In the genomic region with DNA sequence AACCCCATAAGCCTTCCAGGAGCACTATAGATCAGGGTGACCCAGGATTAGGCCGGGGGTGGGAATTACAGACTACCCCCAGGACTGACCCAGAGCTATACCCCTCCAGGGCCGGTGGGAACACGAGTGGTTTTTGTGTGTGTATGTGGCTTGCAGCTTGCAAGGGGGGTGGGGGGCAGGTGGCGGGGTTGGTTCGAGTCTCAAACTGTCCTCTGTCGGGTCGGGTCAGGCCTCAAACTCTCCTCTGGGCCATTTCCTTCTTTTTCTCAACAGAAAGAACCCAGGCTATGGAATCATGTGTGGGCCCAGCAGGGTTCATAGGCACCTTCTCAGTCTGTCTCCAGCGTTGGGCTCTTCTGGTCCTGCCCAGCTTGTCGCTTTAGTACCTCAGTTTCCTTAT, we compare ENCODE assay signal across 17 cellular contexts. TPM values are rescaled to one million over a fixed set of nuclear protein-coding genes. Genes with fewer than 3 reads are reported as not detected.
DNase-seq lines count a peak whose midpoint lies in the region; ATAC-seq and TF ChIP-seq lines count a peak whose summit lies in the region.
"Had no signal": no experiment of that assay in that cellular context is flagged by ENCODE, and none has a peak within 500 bp of the region (broad histone marks: within the 10 kb centered on the region; RNA-seq: fewer than 3 reads in every experiment).

No MANE protein-coding gene starts in this region.

- H3K4me1 Mint-ChIP-seq in activated CD4-positive, alpha-beta T cell treated with anti-CD3 and anti-CD28 coated beads for 36 hours, result peaks cover 89% of the 10 kb centered on the region
- peaks cover 43% of the 10 kb centered on the region for H3K4me1 Mint-ChIP-seq in endothelial cell (ENCODE audit: unreplicated experiment)
- peaks cover 98% of the 10 kb centered on the region for H3K4me1 Mint-ChIP-seq in stimulated activated effector memory CD8-positive, alpha-beta T cell treated with anti-CD3 and anti-CD28 coated beads, Interleukin-12 subunit alpha, Interleukin-12 subunit beta, amount 100 ng/mL, for 72 hours

- WGBS in right cardiac atrium, result 97% methylated on average over 9 of the region's 9 CpGs

- H3K9me3 ChIP-seq in right cardiac atrium (ENCODE audit: control insufficient read depth, low read length), result no peaks in the 10 kb centered on the region
- no peaks in the 10 kb centered on the region for H3K9me3 ChIP-seq in right atrium auricular region
- H3K9me3 ChIP-seq in lower lobe of right lung, result no peaks in the 10 kb centered on the region

- no peak for ATAC-seq in activated CD4-positive, alpha-beta T cell treated with anti-CD3 and anti-CD28 coated beads for 36 hours
- no peak for ATAC-seq in right cardiac atrium
- no peak for ATAC-seq in stimulated activated effector memory CD8-positive, alpha-beta T cell treated with anti-CD3 and anti-CD28 coated beads, Interleukin-12 subunit alpha, Interleukin-12 subunit beta, amount 100 ng/mL, for 72 hours
- no peak for ATAC-seq in lower lobe of right lung

- H3K27ac ChIP-seq in right cardiac atrium (ENCODE audit: low read length) (no peak overlapping the region), right atrium auricular region (no peak overlapping the region), lower lobe of right lung (no peak overlapping the region)
- H3K27ac ChIP-seq: 22Rv1 had no signal

- H3K4me3 ChIP-seq in right cardiac atrium (ENCODE audit: low read length), result no peak overlapping the region
- no peak overlapping the region for H3K4me3 ChIP-seq in right atrium auricular region
- no peak overlapping the region for H3K4me3 ChIP-seq in lower lobe of right lung

- no peak overlapping the region for H3K4me3 Mint-ChIP-seq in activated CD4-positive, alpha-beta T cell treated with anti-CD3 and anti-CD28 coated beads for 36 hours
- no peak overlapping the region for H3K4me3 Mint-ChIP-seq in endothelial cell (ENCODE audit: unreplicated experiment)
- peak overlapping the region; percentile 47 for H3K4me3 Mint-ChIP-seq in stimulated activated effector memory CD8-positive, alpha-beta T cell treated with anti-CD3 and anti-CD28 coated beads, Interleukin-12 subunit alpha, Interleukin-12 subunit beta, amount 100 ng/mL, for 72 hours

- no peak for TF ChIP-seq CTCF in right atrium auricular region (IDR thresholded peaks at IDR 0.05)
- no peak for TF ChIP-seq CTCF in endothelial cell (IDR thresholded peaks at IDR 0.05; ENCODE audit: unreplicated experiment)
- no peak for TF ChIP-seq CTCF in lower lobe of right lung (IDR thresholded peaks at IDR 0.05)

- H3K36me3 Mint-ChIP-seq in activated CD4-positive, alpha-beta T cell treated with anti-CD3 and anti-CD28 coated beads for 36 hours (ENCODE audit: low read depth), result peaks cover 23% of the 10 kb centered on the region
- H3K36me3 Mint-ChIP-seq in endothelial cell (ENCODE audit: low read depth, unreplicated experiment), result peaks cover 9% of the 10 kb centered on the region
- peaks cover 5% of the 10 kb centered on the region for H3K36me3 Mint-ChIP-seq in stimulated activated effector memory CD8-positive, alpha-beta T cell treated with anti-CD3 and anti-CD28 coated beads, Interleukin-12 subunit alpha, Interleukin-12 subunit beta, amount 100 ng/mL, for 72 hours

- H3K9me3 Mint-ChIP-seq in activated CD4-positive, alpha-beta T cell treated with anti-CD3 and anti-CD28 coated beads for 36 hours (ENCODE audit: low read depth), result peaks cover 3% of the 10 kb centered on the region
- no peaks in the 10 kb centered on the region for H3K9me3 Mint-ChIP-seq in endothelial cell (ENCODE audit: unreplicated experiment)
- no peaks in the 10 kb centered on the region for H3K9me3 Mint-ChIP-seq in stimulated activated effector memory CD8-positive, alpha-beta T cell treated with anti-CD3 and anti-CD28 coated beads, Interleukin-12 subunit alpha, Interleukin-12 subunit beta, amount 100 ng/mL, for 72 hours
- H3K9me3 Mint-ChIP-seq: CD8-positive, alpha-beta memory T cell had no signal

- H3K27me3 Mint-ChIP-seq in activated CD4-positive, alpha-beta T cell treated with anti-CD3 and anti-CD28 coated beads for 36 hours, result no peaks in the 10 kb centered on the region
- H3K27me3 Mint-ChIP-seq in endothelial cell (ENCODE audit: unreplicated experiment), result peaks cover 12% of the 10 kb centered on the region
- H3K27me3 Mint-ChIP-seq: CD8-positive, alpha-beta memory T cell had no signal

- POLR2A ChIA-PET in activated CD4-positive, alpha-beta T cell treated with anti-CD3 and anti-CD28 coated beads for 36 hours (lab: Charles Lee), result no interaction called here

- DNase-seq in activated CD4-positive, alpha-beta T cell treated with anti-CD3 and anti-CD28 coated beads for 36 hours, result no peak
- no peak for DNase-seq in activated CD4-positive, alpha-beta T cell treated with anti-CD3 and anti-CD28 coated beads for 4 hours
- DNase-seq in right cardiac atrium, result peak in 2 of 3 donors; percentile 6 to 51
- no peak for DNase-seq in right atrium auricular region (ENCODE audit: low spot score)
- no peak for DNase-seq in endothelial cell (ENCODE audit: low spot score)
- no peak for DNase-seq in stimulated activated effector memory CD8-positive, alpha-beta T cell treated with anti-CD3 and anti-CD28 coated beads, Interleukin-12 subunit alpha, Interleukin-12 subunit beta, amount 100 ng/mL, for 72 hours (ENCODE audit: low spot score in 2 of 2)
- DNase-seq in dermis blood vessel endothelial cell, result no peak
- DNase-seq in lower lobe of right lung, result no peak
- DNase-seq: CD8-positive, alpha-beta memory T cell; DMS79 treated with DMSO at 0.1 percent for 48 hours; HCEC 1CT; NCI-H187 treated with DMSO at 0.1 percent for 48 hours; NCI-H2171; NCI-H446 treated with DMSO at 0.1 percent for 48 hours; NK-92 treated with Interleukin-12 subunit alpha and Interleukin-12 subunit beta, amount 100 ng/mL, for 24 hours; OCI-M1 had no signal

- H3K4me1 ChIP-seq in right cardiac atrium (ENCODE audit: control insufficient read depth, insufficient read depth, low read length) (peaks cover 17% of the 10 kb centered on the region), right atrium auricular region (peaks cover 0 to 43% of the 10 kb centered on the region in 2 donors), lower lobe of right lung (peaks cover 41% of the 10 kb centered on the region)

- CTCF ChIA-PET in activated CD4-positive, alpha-beta T cell treated with anti-CD3 and anti-CD28 coated beads for 36 hours (lab: Charles Lee), result interaction anchor here (0.5 to 1.8 kb wide), 2 partner anchors 60 to 61 kb away, joined by 3 to 10 read pairs; no protein-coding TSS in a partner anchor

- peak overlapping the region; percentile 42 for H3K27ac Mint-ChIP-seq in activated CD4-positive, alpha-beta T cell treated with anti-CD3 and anti-CD28 coated beads for 36 hours
- H3K27ac Mint-ChIP-seq in endothelial cell (ENCODE audit: unreplicated experiment), result peak overlapping the region; percentile 72
- peak overlapping the region; percentile 70 for H3K27ac Mint-ChIP-seq in stimulated activated effector memory CD8-positive, alpha-beta T cell treated with anti-CD3 and anti-CD28 coated beads, Interleukin-12 subunit alpha, Interleukin-12 subunit beta, amount 100 ng/mL, for 72 hours

- H3K36me3 ChIP-seq in right atrium auricular region, result no peaks in the 10 kb centered on the region
- H3K36me3 ChIP-seq in lower lobe of right lung, result no peaks in the 10 kb centered on the region

- intact Hi-C loops in activated CD4-positive, alpha-beta T cell treated with anti-CD3 and anti-CD28 coated beads for 36 hours (cut with DNase I, micrococcal nuclease), result no loop called here
- intact Hi-C loops in right cardiac atrium (cut with DNase I) (loop anchor here in 2 of 4 donors (10.0 kb wide), 1 partner anchor 54 kb away; a partner anchor contains a TSS), lower lobe of right lung (cut with DNase I) (no loop called here)

- H3K27me3 ChIP-seq in right cardiac atrium (ENCODE audit: control insufficient read depth, insufficient read depth), result no peaks in the 10 kb centered on the region
- no peaks in the 10 kb centered on the region for H3K27me3 ChIP-seq in right atrium auricular region
- no peaks in the 10 kb centered on the region for H3K27me3 ChIP-seq in lower lobe of right lung (ENCODE audit: low read depth)

RNA-seq across cellular contexts. Expression of a gene that starts 58.4 kb away (rescaled TPM):
- total RNA-seq in activated CD4-positive, alpha-beta T cell treated with anti-CD3 and anti-CD28 coated beads for 36 hours, result 10 to 100 TPM; 45.5 to 58.0 TPM
- total RNA-seq in right cardiac atrium (10 to 100 TPM; 35.4 to 48.0 (median 36.6) TPM), right atrium auricular region (10 to 100 TPM; 27.0 to 41.3 TPM), endothelial cell (ENCODE audit: unreplicated experiment) (92.6 TPM), dermis blood vessel endothelial cell (186 and 288 TPM in 2 replicates), lower lobe of right lung (57.2 TPM)
- polyA plus RNA-seq in right cardiac atrium, result 18.3 TPM

Comparison
In these comparisons a context has a peak if more than half of its experiments do, and no peak if none do; other contexts are left out.
1. DNase-seq: peak in right cardiac atrium (2 of 3); none in activated CD4-positive, alpha-beta T cell treated with anti-CD3 and anti-CD28 coated beads for 36 hours (single experiment), activated CD4-positive, alpha-beta T cell treated with anti-CD3 and anti-CD28 coated beads for 4 hours (0 of 2), right atrium auricular region (single experiment), endothelial cell (single experiment), stimulated activated effector memory CD8-positive, alpha-beta T cell treated with anti-CD3 and anti-CD28 coated beads, Interleukin-12 subunit alpha, Interleukin-12 subunit beta, amount 100 ng/mL, for 72 hours (0 of 2), dermis blood vessel endothelial cell (single experiment) and lower lobe of right lung (single experiment).
2. Peak in every context shown above with its lines, with median percentiles within 50 percentile points of each other: H3K27ac Mint-ChIP-seq.